ENCODE assay signal across 23 cellular contexts in the genomic region with DNA sequence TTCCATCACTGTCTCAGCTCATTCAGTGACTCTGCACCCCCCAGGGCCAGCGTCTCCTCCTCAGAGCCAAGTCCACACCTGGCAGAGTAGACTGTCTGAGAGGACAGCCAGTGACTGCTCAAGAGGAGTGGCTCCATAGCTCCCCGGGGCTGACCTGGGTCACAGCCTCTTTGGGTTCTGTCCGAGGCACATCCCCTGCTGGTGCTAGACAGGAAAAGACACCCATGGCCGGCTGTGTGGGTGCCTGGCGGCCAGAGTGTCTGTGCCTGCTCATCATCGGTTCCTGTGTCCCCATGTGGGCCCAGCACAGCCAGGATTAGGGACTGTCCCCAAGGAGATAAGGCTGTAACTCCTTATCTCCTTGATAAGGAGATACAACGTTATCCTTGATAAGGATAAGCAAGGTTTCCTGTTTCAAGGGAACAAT. TPM values are rescaled to one million over a fixed set of nuclear protein-coding genes. Genes with fewer than 3 reads are reported as not detected.
"Had no signal": no experiment of that assay in that cellular context is flagged by ENCODE, and none has a peak within 500 bp of the region (broad histone marks: within the 10 kb centered on the region; RNA-seq: fewer than 3 reads in every experiment).

No MANE protein-coding gene starts in this region.

- H3K9me3 Mint-ChIP-seq: activated naive CD4-positive, alpha-beta T cell treated with anti-CD3 and anti-CD28 coated beads, Interleukin-2, amount 50 U/mL, for 24 hours; activated T-cell treated with anti-CD3 and anti-CD28 coated beads, Interleukin-2, amount 50 U/mL, for 24 hours; dendritic cell treated with granulocyte-macrophage colony-stimulating factor and Interleukin-4, amounts not matched to agents 40 ng/mL and 50 ng/mL, for 4 days; immature natural killer cell; T-cell had no signal

- H3K36me3 ChIP-seq: brain microvascular endothelial cell, SJCRH30, suprapubic skin, upper lobe of right lung had no signal

- H3K36me3 Mint-ChIP-seq: activated naive CD4-positive, alpha-beta T cell treated with anti-CD3 and anti-CD28 coated beads, Interleukin-2, amount 50 U/mL, for 24 hours; immature natural killer cell; T-cell had no signal

- H3K27ac ChIP-seq: brain microvascular endothelial cell, SJCRH30, suprapubic skin, upper lobe of right lung had no signal

- H3K27me3 ChIP-seq: suprapubic skin, upper lobe of right lung had no signal

- H3K4me1 Mint-ChIP-seq: activated B cell treated with CpG ODN at 0.5 μM for 24 hours; activated naive CD4-positive, alpha-beta T cell treated with anti-CD3 and anti-CD28 coated beads, Interleukin-2, amount 50 U/mL, for 24 hours; immature natural killer cell; T-cell had no signal

- H3K27ac Mint-ChIP-seq: activated B cell treated with CpG ODN at 0.5 μM for 24 hours; activated naive CD4-positive, alpha-beta T cell treated with anti-CD3 and anti-CD28 coated beads, Interleukin-2, amount 50 U/mL, for 24 hours; activated T-cell treated with anti-CD3 and anti-CD28 coated beads, Interleukin-2, amount 50 U/mL, for 24 hours; dendritic cell treated with granulocyte-macrophage colony-stimulating factor and Interleukin-4, amounts not matched to agents 40 ng/mL and 50 ng/mL, for 4 days; immature natural killer cell; T-cell had no signal

- H3K27me3 Mint-ChIP-seq: activated naive CD4-positive, alpha-beta T cell treated with anti-CD3 and anti-CD28 coated beads, Interleukin-2, amount 50 U/mL, for 24 hours had no signal

- H3K4me3 ChIP-seq: SJCRH30, suprapubic skin, upper lobe of right lung had no signal

- DNase-seq: activated B cell treated with CpG ODN at 0.5 μM for 24 hours; activated CD4-positive, alpha-beta T cell treated with anti-CD3 and anti-CD28 coated beads, Interleukin-2, amount 50 U/mL, for 1 hour; activated effector memory CD4-positive, alpha-beta T cell treated with Interleukin-2 at 50 U/mL for 16 hours; activated T-cell treated with anti-CD3 and anti-CD28 coated beads, Interleukin-2, amount 50 U/mL, for 24 hours; amygdala; brain microvascular endothelial cell; cerebellar nuclear complex; erythroblast; immature natural killer cell; mesenchymal stem cell; SJCRH30; stimulated activated CD4-positive, alpha-beta T cell treated with anti-CD3 and anti-CD28 coated beads, Interleukin-12 subunit alpha, Interleukin-12 subunit beta, amount 100 ng/mL, for 4 hours; stimulated activated naive CD4-positive, alpha-beta T cell treated with Interleukin-2 at 50 U/mL for 16 hours; T-cell; T1000; upper lobe of right lung had no signal

- H3K4me3 Mint-ChIP-seq: activated B cell treated with CpG ODN at 0.5 μM for 24 hours; activated naive CD4-positive, alpha-beta T cell treated with anti-CD3 and anti-CD28 coated beads, Interleukin-2, amount 50 U/mL, for 24 hours; activated T-cell treated with anti-CD3 and anti-CD28 coated beads, Interleukin-2, amount 50 U/mL, for 24 hours; dendritic cell treated with granulocyte-macrophage colony-stimulating factor and Interleukin-4, amounts not matched to agents 40 ng/mL and 50 ng/mL, for 4 days; immature natural killer cell; T-cell had no signal

- ATAC-seq: left lobe of liver, sciatic nerve, T-cell, upper lobe of right lung had no signal

- H3K9me3 ChIP-seq: SJCRH30, suprapubic skin, upper lobe of right lung had no signal

RNA-seq across cellular contexts. Expression of gene CROCC2, which starts 3.5 kb away (rescaled TPM):
- total RNA-seq: activated B cell treated with CpG ODN at 0.5 μM for 24 hours, glomerular endothelial cell, suprapubic skin, T-cell had no signal
- polyA plus RNA-seq: immature natural killer cell had no signal

RNA-seq across cellular contexts. Expression of gene MAB21L4, which starts 6.7 kb away (rescaled TPM):
- total RNA-seq: activated B cell treated with CpG ODN at 0.5 μM for 24 hours, glomerular endothelial cell, sciatic nerve, T-cell had no signal
- polyA plus RNA-seq: immature natural killer cell, neural cell had no signal

RNA-seq across cellular contexts. Expression of gene AGXT, which starts 34.0 kb away (rescaled TPM):
- total RNA-seq: activated B cell treated with CpG ODN at 0.5 μM for 24 hours, glomerular endothelial cell, sciatic nerve, upper lobe of right lung had no signal
- polyA plus RNA-seq: immature natural killer cell, neural cell had no signal
